ENCODE assay signal across 13 cellular contexts in genomic region chr5:177468329-177469058, GRCh38. TPM values are rescaled to one million over a fixed set of nuclear protein-coding genes. Genes with fewer than 3 reads are reported as not detected.
DNase-seq lines count a peak whose midpoint lies in the region; ATAC-seq and TF ChIP-seq lines count a peak whose summit lies in the region.
"Had no signal": no experiment of that assay in that cellular context is flagged by ENCODE, and none has a peak within 500 bp of the region (broad histone marks: within the 10 kb centered on the region; RNA-seq: fewer than 3 reads in every experiment).

No MANE protein-coding gene starts in this region.

- H3K9me3 Mint-ChIP-seq in nephron = peaks cover 3% of the 10 kb centered on the region
- peaks cover 0 to 2% (median 0%) of the 10 kb centered on the region in 8 donors for H3K9me3 Mint-ChIP-seq in CD4-positive, alpha-beta memory T cell
- H3K9me3 Mint-ChIP-seq: CD8-positive, alpha-beta memory T cell had no signal

- H3K4me3 ChIP-seq in BJ (ENCODE audit: low read depth, low read length) = no peak overlapping the region
- no peak overlapping the region for H3K4me3 ChIP-seq in PC-9
- no peak overlapping the region for H3K4me3 ChIP-seq in CD4-positive, alpha-beta memory T cell (ENCODE audit: low read length in 2 of 2)

- H3K9me3 ChIP-seq in PC-9 (ENCODE audit: insufficient read depth, low read depth) = no peaks in the 10 kb centered on the region
- H3K9me3 ChIP-seq in CD4-positive, alpha-beta memory T cell (ENCODE audit: control insufficient read depth in 1 of 2, low read length in 2 of 2) = no peaks in the 10 kb centered on the region

- H3K27ac Mint-ChIP-seq in nephron = peak overlapping the region in 1 of 3 experiments; percentile 44
- H3K27ac Mint-ChIP-seq in CD4-positive, alpha-beta memory T cell = no peak overlapping the region

- peak overlapping the region; percentile 21 to 46 (median 29) for H3K4me3 Mint-ChIP-seq in nephron
- H3K4me3 Mint-ChIP-seq in CD4-positive, alpha-beta memory T cell = no peak overlapping the region
- H3K4me3 Mint-ChIP-seq: CD8-positive, alpha-beta memory T cell had no signal

- no peak overlapping the region for H2AFZ ChIP-seq in PC-9

- H3K27me3 ChIP-seq in BJ (ENCODE audit: control insufficient read depth, insufficient read depth, low read length) (no peaks in the 10 kb centered on the region), PC-9 (ENCODE audit: insufficient read depth, low read depth) (no peaks in the 10 kb centered on the region)
- peaks cover 3% of the 10 kb centered on the region for H3K27me3 ChIP-seq in CD4-positive, alpha-beta memory T cell (ENCODE audit: insufficient read depth, low read length)

- H3F3A ChIP-seq in PC-9 (ENCODE audit: insufficient read depth, low read depth) = peaks cover 18% of the 10 kb centered on the region

- H3K27me3 Mint-ChIP-seq in nephron (ENCODE audit: low read depth) = no peaks in the 10 kb centered on the region
- no peaks in the 10 kb centered on the region for H3K27me3 Mint-ChIP-seq in CD4-positive, alpha-beta memory T cell

- no peak overlapping the region for H3K27ac ChIP-seq in PC-9
- H3K27ac ChIP-seq in epithelial cell of prostate = peak overlapping the region; percentile 36
- H3K27ac ChIP-seq in CD4-positive, alpha-beta memory T cell (ENCODE audit: low read depth, low read length) = no peak overlapping the region

- H3K4me1 ChIP-seq in PC-9 (replicated peaks; ENCODE audit: insufficient read depth) = peaks cover 22% of the 10 kb centered on the region
- peaks cover 5% of the 10 kb centered on the region for H3K4me1 ChIP-seq in CD4-positive, alpha-beta memory T cell (ENCODE audit: insufficient read depth, low read length)

- ATAC-seq in GM19035 (IDR thresholded peaks at IDR 0.05; ENCODE audit: unreplicated experiment) = no peak

- POLR2A ChIA-PET in BJ (lab: Charles Lee) (interaction anchor here (0.5 kb wide), 1 partner anchor 13 kb away, joined by 3 read pairs; no protein-coding TSS in a partner anchor), PC-9 (lab: Charles Lee; ENCODE audit: unreplicated experiment) (no interaction called here)
- POLR2A ChIA-PET in CD4-positive, alpha-beta memory T cell (lab: Charles Lee; ENCODE audit: partially characterized antibody) = no interaction called here

- CTCF ChIA-PET in BJ (lab: Yijun Ruan, JAX) (interaction anchor here (0.9 to 6.3 kb wide), 6 partner anchors 10 to 76 kb away, joined by 3 to 35 read pairs (median 5); no protein-coding TSS in a partner anchor), PC-9 (lab: Charles Lee) (interaction anchor here (0.6 to 1.0 kb wide), 2 partner anchors 11 to 98 kb away, joined by 3 to 9 read pairs; no protein-coding TSS in a partner anchor)
- CTCF ChIA-PET in CD4-positive, alpha-beta memory T cell (lab: Charles Lee; ENCODE audit: partially characterized antibody) = interaction anchor here (1.4 kb wide), 1 partner anchor 66 kb away, joined by 4 read pairs; no protein-coding TSS in a partner anchor

- H4K20me1 ChIP-seq in PC-9 (ENCODE audit: insufficient read depth) = peaks cover 24% of the 10 kb centered on the region

- peaks cover 21% of the 10 kb centered on the region for H3K4me1 Mint-ChIP-seq in nephron
- peaks cover 0 to 8% (median 0%) of the 10 kb centered on the region in 4 donors for H3K4me1 Mint-ChIP-seq in CD4-positive, alpha-beta memory T cell

- no peaks in the 10 kb centered on the region for H3K9me2 ChIP-seq in PC-9 (ENCODE audit: insufficient read depth)

- H3K36me3 ChIP-seq in BJ (ENCODE audit: control insufficient read depth, insufficient read depth, low read length) (peaks cover 27% of the 10 kb centered on the region), PC-9 (ENCODE audit: low read depth) (peaks cover 4% of the 10 kb centered on the region; the same call in 1 of the 2 replicates)
- no peaks in the 10 kb centered on the region for H3K36me3 ChIP-seq in CD4-positive, alpha-beta memory T cell (ENCODE audit: insufficient read depth, low read length)

- intact Hi-C loops in PC-9 (cut with micrococcal nuclease; ENCODE audit: unreplicated experiment) = loop anchor here (2.0 kb wide), 1 partner anchor 28 kb away; the partner anchor contains the start of gene PDLIM7
- intact Hi-C loops in CD4-positive, alpha-beta memory T cell (cut with micrococcal nuclease) = no loop called here

- peaks cover 64% of the 10 kb centered on the region for H3K36me3 Mint-ChIP-seq in nephron (ENCODE audit: low read depth)
- no peaks in the 10 kb centered on the region for H3K36me3 Mint-ChIP-seq in CD4-positive, alpha-beta memory T cell

- no TSS peak for BruUV-seq in PC-9 (replicated peaks; lab: Mats Ljungman, UMichigan)

- H3K79me2 ChIP-seq in PC-9 (ENCODE audit: low read depth) = peaks cover 21% of the 10 kb centered on the region; the same call in 1 of the 2 replicates

- TF ChIP-seq CTCF in BJ (IDR thresholded peaks at IDR 0.05; ENCODE audit: insufficient read depth, low read depth, low read length) = no peak
- no peak for TF ChIP-seq CTCF in PC-9 (conservative IDR thresholded peaks at IDR 0.05)
- no peak for TF ChIP-seq CTCF in nephron (IDR thresholded peaks at IDR 0.05; ENCODE audit: unreplicated experiment in 3 of 3)

- H3K4me2 ChIP-seq in PC-9 = no peak overlapping the region

- DNase-seq in BJ (ENCODE audit: low read depth) (peak; percentile 51), PC-9 (peak; percentile 70 to 73), epithelial cell of prostate (ENCODE audit: low read depth, low spot score) (no peak), SKM-1 treated with dmso at 0.1 percent for 144 hours (lab: John Stamatoyannopoulos, UW; ENCODE audit: unreplicated experiment) (no peak), NCI-H187 (lab: John Stamatoyannopoulos, UW) (no peak)
- DNase-seq in CD4-positive, alpha-beta memory T cell = no peak
- DNase-seq: CD8-positive, alpha-beta memory T cell; cortex of kidney; hippocampal formation; NCI-H2029; stimulated activated CD4-positive, alpha-beta T cell treated with anti-CD3 and anti-CD28 coated beads, Interleukin-15, amount 100 ng/mL, for 24 hours had no signal

RNA-seq across cellular contexts. Expression of gene DBN1, which starts 4.9 kb away (rescaled TPM):
- 103 and 176 TPM in 2 replicates for polyA plus RNA-seq in BJ (2011; rRNA removed)
- polyA minus RNA-seq in BJ (2011; rRNA and poly(A)+ RNA removed) = 98.8 and 121 TPM in 2 replicates
- total RNA-seq in PC-9 (2021) = 144 and 181 TPM in 2 replicates
- total RNA-seq in CD4-positive, alpha-beta memory T cell = 1 to 10 TPM in 1 of 2 experiments, under 1 TPM in 1; 0.99 to 1.2 TPM
- under 1 TPM in 1 of 2 donors, not detected in 1; 0.49 TPM for polyA plus RNA-seq in CD4-positive, alpha-beta memory T cell

RNA-seq across cellular contexts. Expression of gene PRR7, which starts 21.9 kb away (rescaled TPM):
- 1.6 TPM in 2 replicates for polyA plus RNA-seq in BJ (2011; rRNA removed)
- 0.24 and 0.26 TPM in 2 replicates for polyA minus RNA-seq in BJ (2011; rRNA and poly(A)+ RNA removed)
- total RNA-seq in PC-9 (2021) = 22.2 and 31.7 TPM in 2 replicates
- total RNA-seq in CD4-positive, alpha-beta memory T cell = 1 to 10 TPM; 5.2 to 7.2 TPM
- polyA plus RNA-seq in CD4-positive, alpha-beta memory T cell = 10 to 100 TPM; 14.3 to 17.8 TPM

RNA-seq across cellular contexts. Expression of gene PDLIM7, which starts 28.9 kb away (rescaled TPM):
- polyA plus RNA-seq in BJ (2011; rRNA removed) = 344 and 624 TPM in 2 replicates
- polyA minus RNA-seq in BJ (2011; rRNA and poly(A)+ RNA removed) = 184 and 206 TPM in 2 replicates
- total RNA-seq in PC-9 (2021) = 167 and 202 TPM in 2 replicates
- 1 to 10 TPM; 5.8 to 7.3 TPM for total RNA-seq in CD4-positive, alpha-beta memory T cell
- polyA plus RNA-seq in CD4-positive, alpha-beta memory T cell = 1 to 10 TPM; 3.3 to 3.5 TPM

RNA-seq across cellular contexts. Expression of gene DOK3, which starts 41.1 kb away (rescaled TPM):
- polyA plus RNA-seq in BJ (2011; rRNA removed) = 0.92 and 1.2 TPM in 2 replicates
- 0.76 TPM in 1 of 2 replicates, not detected in the other for polyA minus RNA-seq in BJ (2011; rRNA and poly(A)+ RNA removed)
- 12.2 and 12.3 TPM in 2 replicates for total RNA-seq in PC-9 (2021)
- total RNA-seq in CD4-positive, alpha-beta memory T cell = 1 to 10 TPM; 3.7 to 3.9 TPM
- polyA plus RNA-seq in CD4-positive, alpha-beta memory T cell = under 1 TPM in 1 of 2 donors, not detected in 1; 0.69 TPM

RNA-seq across cellular contexts. Expression of gene GRK6, which starts 42.0 kb away (rescaled TPM):
- 24.0 and 37.7 TPM in 2 replicates for polyA plus RNA-seq in BJ (2011; rRNA removed)
- 17.7 and 20.2 TPM in 2 replicates for polyA minus RNA-seq in BJ (2011; rRNA and poly(A)+ RNA removed)
- 82.3 and 124 TPM in 2 replicates for total RNA-seq in PC-9 (2021)
- 100 to 1,000 TPM; 189 to 191 TPM for total RNA-seq in CD4-positive, alpha-beta memory T cell
- 100 to 1,000 TPM in 1 of 2 donors, 10 to 100 TPM in 1; 72.4 to 203 TPM for polyA plus RNA-seq in CD4-positive, alpha-beta memory T cell

Comparison
In these comparisons a context has a peak if more than half of its experiments do, and no peak if none do; other contexts are left out.
1. DNase-seq: peak in BJ (single experiment) and PC-9 (2 of 2); none in epithelial cell of prostate (single experiment), SKM-1 treated with dmso at 0.1 percent for 144 hours (single experiment), NCI-H187 (0 of 2) and CD4-positive, alpha-beta memory T cell (0 of 5).
2. H3K4me3 Mint-ChIP-seq: peak in nephron (3 of 3); none in CD4-positive, alpha-beta memory T cell (0 of 8).
3. RNA of gene DBN1, which starts 4.9 kb away (total RNA-seq): 144 to 181 TPM in PC-9; 0.99 to 1.2 TPM in CD4-positive, alpha-beta memory T cell; every median in the first group is over 10 times any median in the second.
4. RNA of gene PDLIM7, which starts 28.9 kb away (total RNA-seq): 167 to 202 TPM in PC-9; 5.8 to 7.3 TPM in CD4-positive, alpha-beta memory T cell; every median in the first group is over 10 times any median in the second.